ENCODE assay signal across 8 cellular contexts in genomic region chr1:101357444-101357986, GRCh38.
A peak's percentile ranks its signal among the peaks of the same experiment; 100 is the strongest.
DNase-seq lines count a peak whose midpoint lies in the region; ATAC-seq, FAIRE-seq and TF ChIP-seq lines count a peak whose summit lies in the region.

No MANE protein-coding gene starts in this region.

- no peak for FAIRE-seq in urothelium cell line (lab: Jason Lieb, UNC)

- H3K4me3 ChIP-seq in GM23338 (no peak overlapping the region), fibroblast of villous mesenchyme (ENCODE audit: low read depth, low read length) (no peak overlapping the region), osteoblast (ENCODE audit: insufficient read depth, low read length) (no peak overlapping the region)

- no peak overlapping the region for H3K4me3 Mint-ChIP-seq in GM23338
- no peak overlapping the region for H3K4me3 Mint-ChIP-seq in activated T-helper 17 cell treated with anti-CD3 and anti-CD28 coated beads, Interleukin-2, amount 50 U/mL, for 72 hours

- H4K20me1 ChIP-seq in GM23338 (replicated peaks; ENCODE audit: insufficient read depth) = no peaks in the 10 kb centered on the region
- no peaks in the 10 kb centered on the region for H4K20me1 ChIP-seq in osteoblast (ENCODE audit: insufficient read depth, low read length)

- H3K79me2 ChIP-seq in GM23338 (replicated peaks; ENCODE audit: insufficient read depth) = no peaks in the 10 kb centered on the region
- no peaks in the 10 kb centered on the region for H3K79me2 ChIP-seq in osteoblast (ENCODE audit: insufficient read depth, low read length)

- TF ChIP-seq CTCF in GM23338 (conservative IDR thresholded peaks at IDR 0.05; ENCODE audit: low read depth in 2 of 2) = peak; percentile 90 to 98
- peak; percentile 83 for TF ChIP-seq CTCF in fibroblast of villous mesenchyme (IDR thresholded peaks at IDR 0.05; ENCODE audit: insufficient read depth, low read depth, low read length)
- TF ChIP-seq CTCF in osteoblast (IDR thresholded peaks at IDR 0.05; ENCODE audit: extremely low read depth, low read depth, low read length) = peak; percentile 91

- peaks cover 6% of the 10 kb centered on the region for H3K27me3 Mint-ChIP-seq in GM23338 (ENCODE audit: insufficient read depth, low read depth, poor library complexity)
- H3K27me3 Mint-ChIP-seq in activated T-helper 17 cell treated with anti-CD3 and anti-CD28 coated beads, Interleukin-2, amount 50 U/mL, for 72 hours = no peaks in the 10 kb centered on the region

- no peaks in the 10 kb centered on the region for H3K4me1 ChIP-seq in GM23338 (ENCODE audit: insufficient read depth)
- H3K4me1 ChIP-seq in osteoblast (ENCODE audit: insufficient read depth, low read length) = no peaks in the 10 kb centered on the region

- H3K36me3 ChIP-seq in GM23338 (ENCODE audit: insufficient read depth) (no peaks in the 10 kb centered on the region), KOPT-K1 (ENCODE audit: insufficient read depth, low read length) (no peaks in the 10 kb centered on the region; the same call in 1 of the 2 replicates), osteoblast (ENCODE audit: insufficient read depth, low read length) (no peaks in the 10 kb centered on the region)

- H3K36me3 Mint-ChIP-seq in GM23338 (ENCODE audit: low read depth) = no peaks in the 10 kb centered on the region
- no peaks in the 10 kb centered on the region for H3K36me3 Mint-ChIP-seq in activated T-helper 17 cell treated with anti-CD3 and anti-CD28 coated beads, Interleukin-2, amount 50 U/mL, for 72 hours (ENCODE audit: low read depth)

- H3K27me3 ChIP-seq in GM23338 (ENCODE audit: insufficient read depth) (no peaks in the 10 kb centered on the region), osteoblast (ENCODE audit: insufficient read depth, low read length) (peaks cover 17% of the 10 kb centered on the region)

- no peaks in the 10 kb centered on the region for H3F3A ChIP-seq in GM23338 (replicated peaks; ENCODE audit: low read depth)

- H3K4me1 Mint-ChIP-seq in GM23338 = peaks cover 6% of the 10 kb centered on the region; the same call in 2 of the 3 replicates
- H3K4me1 Mint-ChIP-seq in activated T-helper 17 cell treated with anti-CD3 and anti-CD28 coated beads, Interleukin-2, amount 50 U/mL, for 72 hours = peaks cover 12% of the 10 kb centered on the region

- no peak overlapping the region for H2AFZ ChIP-seq in GM23338
- H2AFZ ChIP-seq in osteoblast (ENCODE audit: low read length) = no peak overlapping the region

- DNase-seq in GF-D8 (lab: John Stamatoyannopoulos, UW) (peak; percentile 33), GM23338 (ENCODE audit: low spot score) (peak; percentile 82), RKO (ENCODE audit: low spot score) (peak; percentile 75), fibroblast of villous mesenchyme (ENCODE audit: low read depth) (peak; percentile 78), osteoblast (ENCODE audit: insufficient read length, low spot score, missing footprints) (peak; percentile 80), urothelium cell line (ENCODE audit: low spot score) (peak; percentile 84)

- H3K9me3 ChIP-seq in KOPT-K1 (ENCODE audit: insufficient read depth, low read length, poor library complexity, severe bottlenecking) (peaks cover 19% of the 10 kb centered on the region), osteoblast (ENCODE audit: low read depth, low read length) (no peaks in the 10 kb centered on the region)

- no peak overlapping the region for H3K27ac Mint-ChIP-seq in GM23338
- no peak overlapping the region for H3K27ac Mint-ChIP-seq in activated T-helper 17 cell treated with anti-CD3 and anti-CD28 coated beads, Interleukin-2, amount 50 U/mL, for 72 hours

- H3K27ac ChIP-seq in GM23338 (ENCODE audit: low read depth) (no peak overlapping the region), KOPT-K1 (ENCODE audit: low read depth, low read length, poor library complexity, severe bottlenecking) (peak overlapping the region; percentile 96), osteoblast (ENCODE audit: low read depth, low read length) (no peak overlapping the region)

- peak; percentile 99 for ATAC-seq in GM23338
- peak; percentile 98 for ATAC-seq in activated T-helper 17 cell treated with anti-CD3 and anti-CD28 coated beads, Interleukin-2, amount 50 U/mL, for 72 hours (replicated peaks)

- H3K9me2 ChIP-seq in GM23338 (ENCODE audit: insufficient read depth) = peaks cover 3% of the 10 kb centered on the region; the same call in 1 of the 2 replicates

- peaks cover 3% of the 10 kb centered on the region; the same call in 1 of the 3 replicates for H3K9me3 Mint-ChIP-seq in GM23338
- no peaks in the 10 kb centered on the region for H3K9me3 Mint-ChIP-seq in activated T-helper 17 cell treated with anti-CD3 and anti-CD28 coated beads, Interleukin-2, amount 50 U/mL, for 72 hours

- H3K4me2 ChIP-seq in GM23338 (no peak overlapping the region), osteoblast (ENCODE audit: insufficient read depth, low read length) (no peak overlapping the region)

TF ChIP-seq in GM23338, 12 proteins besides CTCF, POLR2A, EP300 and RAD21 (continues in another document):
- TF ChIP-seq NANOG (IDR thresholded peaks at IDR 0.05; ENCODE audit: borderline replicate concordance) (no peak), EZH2phosphoT487 (IDR thresholded peaks at IDR 0.05; ENCODE audit: unreplicated experiment) (no peak), CREB1 (CRISPR knock-in tag; IDR thresholded peaks at IDR 0.05; ENCODE audit: low read depth) (no peak), JUNB (IDR thresholded peaks at IDR 0.05; ENCODE audit: unreplicated experiment) (no peak), ZNF462 (CRISPR knock-in tag; IDR thresholded peaks at IDR 0.05) (no peak)

Comparison
In these comparisons a context has a peak if more than half of its experiments do, and no peak if none do; other contexts are left out.
1. DNase-seq: peak in every context shown above with its lines; median percentile 84 in urothelium cell line; 82 in GM23338; 80 in osteoblast; 78 in fibroblast of villous mesenchyme; 75 in RKO; 33 in GF-D8.